Comparison of ENCODE assay signal across 15 cellular contexts in genomic region chr4:146032234-146032860, GRCh38.
DNase-seq lines count a peak whose midpoint lies in the region; ATAC-seq, FAIRE-seq and TF ChIP-seq lines count a peak whose summit lies in the region.
"Had no signal": no experiment of that assay in that cellular context is flagged by ENCODE, and none has a peak within 500 bp of the region (broad histone marks: within the 10 kb centered on the region; RNA-seq: fewer than 3 reads in every experiment).

No MANE protein-coding gene starts in this region.

- intact Hi-C loops in mucosa of descending colon (cut with DNase I, micrococcal nuclease): no loop called here
- intact Hi-C loops in naive thymus-derived CD4-positive, alpha-beta T cell (cut with micrococcal nuclease): no loop called here

- no peaks in the 10 kb centered on the region for H3K36me3 ChIP-seq in mucosa of descending colon (ENCODE audit: low read depth)
- H3K36me3 ChIP-seq in naive thymus-derived CD4-positive, alpha-beta T cell (ENCODE audit: control insufficient read depth in 2 of 3, insufficient read depth in 3 of 3, low read length in 3 of 3): no peaks in the 10 kb centered on the region

- peak; percentile 93 for FAIRE-seq in GM19239 (lab: Jason Lieb, UNC)
- FAIRE-seq: K562 had no signal

- H3K27me3 ChIP-seq in naive thymus-derived CD4-positive, alpha-beta T cell (ENCODE audit: control insufficient read depth in 2 of 2, insufficient read depth in 2 of 2, low read length in 2 of 2): no peaks in the 10 kb centered on the region

- peak; percentile 41 for DNase-seq in DMS53 (lab: John Stamatoyannopoulos, UW)
- DNase-seq in GM19239 (ENCODE audit: insufficient read length, low spot score): no peak
- peak; percentile 2 for DNase-seq in NCI-H69 (lab: John Stamatoyannopoulos, UW)
- peak in 2 of 3 donors; percentile 23 to 43 for DNase-seq in mucosa of descending colon
- DNase-seq in activated naive CD8-positive, alpha-beta T cell treated with anti-CD3 and anti-CD28 coated beads for 36 hours: no peak
- no peak for DNase-seq in naive thymus-derived CD4-positive, alpha-beta T cell
- DNase-seq: activated CD4-positive, alpha-beta T cell treated with anti-CD3 and anti-CD28 coated beads, Interleukin-2, amount 50 U/mL, for 48 hours; aorta; DMS153; dorsolateral prefrontal cortex; midbrain had no signal

- H3K27ac Mint-ChIP-seq in activated naive CD8-positive, alpha-beta T cell treated with anti-CD3 and anti-CD28 coated beads for 36 hours: no peak overlapping the region
- H3K27ac Mint-ChIP-seq in naive thymus-derived CD4-positive, alpha-beta T cell: no peak overlapping the region
- H3K27ac Mint-ChIP-seq: activated T-helper 17 cell treated with anti-CD3 and anti-CD28 coated beads, Interleukin-2, amount 50 U/mL, for 72 hours had no signal

- no peak for TF ChIP-seq CTCF in mucosa of descending colon (IDR thresholded peaks at IDR 0.05)

- peaks cover 21% of the 10 kb centered on the region for H3K27me3 Mint-ChIP-seq in activated naive CD8-positive, alpha-beta T cell treated with anti-CD3 and anti-CD28 coated beads for 36 hours
- H3K27me3 Mint-ChIP-seq in naive thymus-derived CD4-positive, alpha-beta T cell: peaks cover 9 to 30% (median 22%) of the 10 kb centered on the region in 5 donors

- peaks cover 12% of the 10 kb centered on the region for H3K4me1 Mint-ChIP-seq in activated naive CD8-positive, alpha-beta T cell treated with anti-CD3 and anti-CD28 coated beads for 36 hours
- H3K4me1 Mint-ChIP-seq in naive thymus-derived CD4-positive, alpha-beta T cell: peaks cover 0 to 5% (median 4%) of the 10 kb centered on the region in 7 donors

- no peak for TF ChIP-seq POLR2A in GM18505 (IDR thresholded peaks at IDR 0.05; ENCODE audit: borderline replicate concordance, extremely low read depth, insufficient read depth, insufficient read length)

- no peaks in the 10 kb centered on the region for H3K9me3 ChIP-seq in mucosa of descending colon
- H3K9me3 ChIP-seq in naive thymus-derived CD4-positive, alpha-beta T cell (ENCODE audit: control insufficient read depth in 2 of 3, low read length in 3 of 3): no peaks in the 10 kb centered on the region

- H3K4me1 ChIP-seq in mucosa of descending colon (ENCODE audit: low read depth): peaks cover 31% of the 10 kb centered on the region
- no peaks in the 10 kb centered on the region for H3K4me1 ChIP-seq in naive thymus-derived CD4-positive, alpha-beta T cell (ENCODE audit: control insufficient read depth in 2 of 2, insufficient read depth in 2 of 2, low read length in 2 of 2)

- no peak overlapping the region for H3K4me3 ChIP-seq in mucosa of descending colon
- no peak overlapping the region for H3K4me3 ChIP-seq in naive thymus-derived CD4-positive, alpha-beta T cell (ENCODE audit: low read length)
- H3K4me3 ChIP-seq: dorsolateral prefrontal cortex, K562 had no signal

- POLR2A ChIA-PET in naive thymus-derived CD4-positive, alpha-beta T cell (lab: Charles Lee): no interaction called here

- CTCF ChIA-PET in naive thymus-derived CD4-positive, alpha-beta T cell (lab: Charles Lee): no interaction called here

- no peaks in the 10 kb centered on the region for H3K36me3 Mint-ChIP-seq in activated naive CD8-positive, alpha-beta T cell treated with anti-CD3 and anti-CD28 coated beads for 36 hours
- H3K36me3 Mint-ChIP-seq in naive thymus-derived CD4-positive, alpha-beta T cell: no peaks in the 10 kb centered on the region

- H3K9me3 Mint-ChIP-seq in activated naive CD8-positive, alpha-beta T cell treated with anti-CD3 and anti-CD28 coated beads for 36 hours: peaks cover 4% of the 10 kb centered on the region
- peaks cover 0 to 9% (median 2%) of the 10 kb centered on the region in 11 donors for H3K9me3 Mint-ChIP-seq in naive thymus-derived CD4-positive, alpha-beta T cell

- no peak overlapping the region for H3K4me3 Mint-ChIP-seq in activated naive CD8-positive, alpha-beta T cell treated with anti-CD3 and anti-CD28 coated beads for 36 hours
- H3K4me3 Mint-ChIP-seq in naive thymus-derived CD4-positive, alpha-beta T cell: no peak overlapping the region
- H3K4me3 Mint-ChIP-seq: activated T-helper 17 cell treated with anti-CD3 and anti-CD28 coated beads, Interleukin-2, amount 50 U/mL, for 72 hours had no signal

- H3K27ac ChIP-seq in naive thymus-derived CD4-positive, alpha-beta T cell (ENCODE audit: low read depth, low read length): no peak overlapping the region
- H3K27ac ChIP-seq: dorsolateral prefrontal cortex had no signal

- ATAC-seq in mucosa of descending colon: peak; percentile 52
- no peak for ATAC-seq in HG03135 (IDR thresholded peaks at IDR 0.05; ENCODE audit: unreplicated experiment)
- ATAC-seq in naive thymus-derived CD4-positive, alpha-beta T cell: no peak
- no peak for ATAC-seq in GM18505 (IDR thresholded peaks at IDR 0.05; ENCODE audit: unreplicated experiment)
- ATAC-seq: activated T-helper 17 cell treated with anti-CD3 and anti-CD28 coated beads, Interleukin-2, amount 50 U/mL, for 72 hours; K562 had no signal

Comparison
In these comparisons a context has a peak if more than half of its experiments do, and no peak if none do; other contexts are left out.
1. DNase-seq: peak in DMS53 (single experiment), NCI-H69 (single experiment) and mucosa of descending colon (2 of 3); none in GM19239 (single experiment), activated naive CD8-positive, alpha-beta T cell treated with anti-CD3 and anti-CD28 coated beads for 36 hours (single experiment) and naive thymus-derived CD4-positive, alpha-beta T cell (0 of 9).